ENCODE assay signal across 9 cellular contexts in genomic region chr14:65318636-65319506, GRCh38.
DNase-seq lines count a peak whose midpoint lies in the region; ATAC-seq and TF ChIP-seq lines count a peak whose summit lies in the region.
"Had no signal": no experiment of that assay in that cellular context is flagged by ENCODE, and none has a peak within 500 bp of the region (broad histone marks: within the 10 kb centered on the region; RNA-seq: fewer than 3 reads in every experiment).

No MANE protein-coding gene starts in this region.

- no peak for DNase-seq in activated naive CD8-positive, alpha-beta T cell treated with anti-CD3 and anti-CD28 coated beads, Interleukin-2, amount 50 U/mL, for 24 hours
- DNase-seq in hepatic stellate cell (ENCODE audit: low spot score), result no peak
- DNase-seq in foreskin keratinocyte, result no peak
- no peak for DNase-seq in DMS 273 (lab: John Stamatoyannopoulos, UW; ENCODE audit: unreplicated experiment)
- DNase-seq: activated CD4-positive, alpha-beta memory T cell treated with anti-CD3 and anti-CD28 coated beads for 36 hours had no signal

- peak overlapping the region; percentile 30 for H3K27ac Mint-ChIP-seq in activated naive CD8-positive, alpha-beta T cell treated with anti-CD3 and anti-CD28 coated beads, Interleukin-2, amount 50 U/mL, for 24 hours
- H3K27ac Mint-ChIP-seq: activated CD4-positive, alpha-beta memory T cell treated with anti-CD3 and anti-CD28 coated beads for 36 hours had no signal

- no peaks in the 10 kb centered on the region for H3K27me3 Mint-ChIP-seq in activated naive CD8-positive, alpha-beta T cell treated with anti-CD3 and anti-CD28 coated beads, Interleukin-2, amount 50 U/mL, for 24 hours
- H3K27me3 Mint-ChIP-seq: activated CD4-positive, alpha-beta memory T cell treated with anti-CD3 and anti-CD28 coated beads for 36 hours had no signal

- TF ChIP-seq POLR2A in GM18505 (IDR thresholded peaks at IDR 0.05; ENCODE audit: borderline replicate concordance, extremely low read depth, insufficient read depth, insufficient read length), result peak; percentile 42

- H3K27ac ChIP-seq in foreskin keratinocyte, result no peak overlapping the region

- no peak for TF ChIP-seq CTCF in foreskin keratinocyte (conservative IDR thresholded peaks at IDR 0.05)

- ATAC-seq in GM18505 (IDR thresholded peaks at IDR 0.05; ENCODE audit: unreplicated experiment), result peak; percentile 69
- peak; percentile 63 for ATAC-seq in GM21360 (IDR thresholded peaks at IDR 0.05; ENCODE audit: unreplicated experiment)
- peak; percentile 68 for ATAC-seq in HG03135 (IDR thresholded peaks at IDR 0.05; ENCODE audit: unreplicated experiment)
- ATAC-seq in activated naive CD8-positive, alpha-beta T cell treated with anti-CD3 and anti-CD28 coated beads, Interleukin-2, amount 50 U/mL, for 24 hours, result no peak
- no peak for ATAC-seq in foreskin keratinocyte
- no peak for ATAC-seq in HG03039 (IDR thresholded peaks at IDR 0.05; ENCODE audit: unreplicated experiment)

- H3K36me3 Mint-ChIP-seq in activated naive CD8-positive, alpha-beta T cell treated with anti-CD3 and anti-CD28 coated beads, Interleukin-2, amount 50 U/mL, for 24 hours (ENCODE audit: low read depth), result peaks cover 10% of the 10 kb centered on the region
- H3K36me3 Mint-ChIP-seq: activated CD4-positive, alpha-beta memory T cell treated with anti-CD3 and anti-CD28 coated beads for 36 hours had no signal

- no peaks in the 10 kb centered on the region for H3K27me3 ChIP-seq in foreskin keratinocyte

- H3K4me1 ChIP-seq in foreskin keratinocyte, result peaks cover 12% of the 10 kb centered on the region

- H3K4me1 Mint-ChIP-seq in activated naive CD8-positive, alpha-beta T cell treated with anti-CD3 and anti-CD28 coated beads, Interleukin-2, amount 50 U/mL, for 24 hours, result peaks cover 68% of the 10 kb centered on the region

- H3K9me3 Mint-ChIP-seq in activated naive CD8-positive, alpha-beta T cell treated with anti-CD3 and anti-CD28 coated beads, Interleukin-2, amount 50 U/mL, for 24 hours, result no peaks in the 10 kb centered on the region

- no peak overlapping the region for H3K4me3 Mint-ChIP-seq in activated naive CD8-positive, alpha-beta T cell treated with anti-CD3 and anti-CD28 coated beads, Interleukin-2, amount 50 U/mL, for 24 hours
- H3K4me3 Mint-ChIP-seq: activated CD4-positive, alpha-beta memory T cell treated with anti-CD3 and anti-CD28 coated beads for 36 hours had no signal

Comparison
In these comparisons a context has a peak if more than half of its experiments do, and no peak if none do; other contexts are left out.
1. ATAC-seq: peak in GM18505 (single experiment), GM21360 (single experiment) and HG03135 (single experiment); none in activated naive CD8-positive, alpha-beta T cell treated with anti-CD3 and anti-CD28 coated beads, Interleukin-2, amount 50 U/mL, for 24 hours (single experiment), foreskin keratinocyte (single experiment) and HG03039 (single experiment).